Comparison of ENCODE assay signal across 17 cellular contexts in the genomic region with DNA sequence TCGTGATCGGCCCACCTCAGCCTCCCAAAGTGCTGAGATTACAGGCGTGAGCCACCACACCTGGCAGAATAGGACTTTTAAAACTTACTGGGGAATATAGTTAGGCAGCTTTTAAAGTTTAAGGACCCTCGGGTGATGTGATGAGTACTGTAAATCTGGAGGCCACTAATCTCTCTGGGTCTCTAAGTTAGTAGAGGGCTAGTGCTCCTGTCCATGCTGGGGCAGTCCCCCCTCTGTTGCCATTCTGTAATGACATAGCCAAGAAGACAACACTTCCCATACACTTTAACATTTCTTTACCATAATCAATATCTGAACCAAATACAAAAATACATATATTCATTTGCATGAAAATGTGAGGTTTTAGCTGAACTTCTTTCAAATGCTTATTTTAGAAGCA.
DNase-seq lines count a peak whose midpoint lies in the region; ATAC-seq, FAIRE-seq and TF ChIP-seq lines count a peak whose summit lies in the region.
"Had no signal": no experiment of that assay in that cellular context is flagged by ENCODE, and none has a peak within 500 bp of the region (broad histone marks: within the 10 kb centered on the region; RNA-seq: fewer than 3 reads in every experiment).

No MANE protein-coding gene starts in this region.

- no peak overlapping the region for H2BK15ac ChIP-seq in H9 (ENCODE audit: low read depth, low read length)
- no peak overlapping the region for H2BK15ac ChIP-seq in H1 (ENCODE audit: low read length)

- H3K23me2 ChIP-seq in H9 (ENCODE audit: insufficient read length, low read depth, low read length, poor library complexity, severe bottlenecking), result no peaks in the 10 kb centered on the region
- peaks cover 2% of the 10 kb centered on the region; the same call in 1 of the 2 replicates for H3K23me2 ChIP-seq in H1 (ENCODE audit: low read depth, low read length)

- H3K4me1 ChIP-seq in CD8-positive, alpha-beta T cell (ENCODE audit: insufficient read depth, low read length), result no peaks in the 10 kb centered on the region
- H3K4me1 ChIP-seq in H9 (ENCODE audit: insufficient read depth, low read length) (no peaks in the 10 kb centered on the region), H1 (replicated peaks in 1 of 4; ENCODE audit: control insufficient read depth in 3 of 4, insufficient read depth in 4 of 4, low read length in 3 of 4) (no peaks in the 10 kb centered on the region), Karpas-422 (ENCODE audit: low read length) (no peaks in the 10 kb centered on the region)
- H3K4me1 ChIP-seq: BLaER1 had no signal

- no peak overlapping the region for H3K14ac ChIP-seq in H9 (ENCODE audit: insufficient read depth, low read length)
- no peak overlapping the region for H3K14ac ChIP-seq in H1 (ENCODE audit: insufficient read length)

- no peak for TF ChIP-seq POLR2A in H1 (IDR thresholded peaks at IDR 0.05; ENCODE audit: control extremely low read depth in 1 of 2, low read depth in 2 of 2, low read length in 2 of 2)

- no peaks in the 10 kb centered on the region for H3K4me1 Mint-ChIP-seq in CD8-positive, alpha-beta T cell (ENCODE audit: low read depth)
- H3K4me1 Mint-ChIP-seq in H9, result peaks cover 14 to 17% of the 10 kb centered on the region in 2 experiments
- no peaks in the 10 kb centered on the region for H3K4me1 Mint-ChIP-seq in stimulated activated effector memory CD8-positive, alpha-beta T cell treated with anti-CD3 and anti-CD28 coated beads, Interleukin-12 subunit alpha, Interleukin-12 subunit beta, amount 100 ng/mL, for 72 hours

- H4K8ac ChIP-seq in H9 (replicated peaks; ENCODE audit: insufficient read length, low read depth, low read length) (no peak overlapping the region), H1 (ENCODE audit: extremely low read depth, insufficient read depth, low read length) (no peak overlapping the region)

- H2BK120ac ChIP-seq in H9 (ENCODE audit: low read depth, low read length, poor library complexity, severe bottlenecking) (no peak overlapping the region), H1 (replicated peaks; ENCODE audit: low read depth, low read length) (no peak overlapping the region)

- peak overlapping the region; percentile 62 for H3K27ac Mint-ChIP-seq in CD8-positive, alpha-beta T cell
- H3K27ac Mint-ChIP-seq in H9, result peak overlapping the region in 1 of 3 experiments; percentile 57; a peak in 1 of 7 replicates
- peak overlapping the region; percentile 6 for H3K27ac Mint-ChIP-seq in stimulated activated effector memory CD8-positive, alpha-beta T cell treated with anti-CD3 and anti-CD28 coated beads, Interleukin-12 subunit alpha, Interleukin-12 subunit beta, amount 100 ng/mL, for 72 hours

- no peak overlapping the region for H2AFZ ChIP-seq in H9 (ENCODE audit: low read length)
- no peak overlapping the region for H2AFZ ChIP-seq in H1 (ENCODE audit: low read length)
- H2AFZ ChIP-seq in Karpas-422 (ENCODE audit: low read length), result no peak overlapping the region

- DNase-seq in CD8-positive, alpha-beta T cell, result no peak
- no peak for DNase-seq in H9
- no peak for DNase-seq in H1 (ENCODE audit: low read depth in 1 of 2, low spot score in 2 of 2)
- DNase-seq in stimulated activated effector memory CD8-positive, alpha-beta T cell treated with anti-CD3 and anti-CD28 coated beads, Interleukin-12 subunit alpha, Interleukin-12 subunit beta, amount 100 ng/mL, for 72 hours (ENCODE audit: low spot score in 2 of 2), result no peak
- no peak for DNase-seq in brain microvascular endothelial cell
- no peak for DNase-seq in Karpas-422
- DNase-seq: 8988T; Calu3; CD4-positive, alpha-beta memory T cell; DMS79 treated with DMSO at 0.1 percent for 48 hours; GF-D8; HFFc6 had no signal

- in situ Hi-C loops in brain microvascular endothelial cell (cut with HindIII; ENCODE audit: low pct_ligation_motif_present, low sequenced_read_pairs), result no loop called here

- H4K20me1 ChIP-seq in H9 (ENCODE audit: control insufficient read depth, insufficient read depth, insufficient read length) (no peaks in the 10 kb centered on the region), H1 (replicated peaks in 1 of 2; ENCODE audit: control insufficient read depth in 1 of 2, insufficient read depth in 2 of 2, low read length in 2 of 2) (peaks cover 2 to 8% of the 10 kb centered on the region in 2 experiments), Karpas-422 (ENCODE audit: insufficient read depth, low read depth, low read length) (no peaks in the 10 kb centered on the region)
- H4K20me1 ChIP-seq: BLaER1 had no signal

- H3K4me3 ChIP-seq in CD8-positive, alpha-beta T cell (ENCODE audit: low read depth, low read length), result no peak overlapping the region
- no peak overlapping the region for H3K4me3 ChIP-seq in H1 (ENCODE audit: extremely low read depth in 1 of 4, insufficient read depth in 2 of 4, low read depth in 3 of 4, low read length in 4 of 4)
- no peak overlapping the region for H3K4me3 ChIP-seq in brain microvascular endothelial cell (ENCODE audit: low read depth, low read length)
- no peak overlapping the region for H3K4me3 ChIP-seq in Karpas-422 (ENCODE audit: low read length)
- H3K4me3 ChIP-seq: BLaER1 had no signal

- peaks cover 48% of the 10 kb centered on the region for H3K36me3 ChIP-seq in CD8-positive, alpha-beta T cell (ENCODE audit: insufficient read depth, low read length)
- H3K36me3 ChIP-seq in H1 (ENCODE audit: control insufficient read depth in 2 of 4, insufficient read depth in 4 of 4, low read length in 3 of 4) (peaks cover 29 to 93% (median 73%) of the 10 kb centered on the region in 4 experiments), brain microvascular endothelial cell (replicated peaks) (peaks cover 53% of the 10 kb centered on the region), Karpas-422 (ENCODE audit: insufficient read depth, low read length) (peaks cover 66% of the 10 kb centered on the region; the same call in 1 of the 2 replicates)

- H3K9me3 ChIP-seq in CD8-positive, alpha-beta T cell (ENCODE audit: low read length), result no peaks in the 10 kb centered on the region
- H3K9me3 ChIP-seq in H9 (ENCODE audit: control insufficient read depth, low read depth, low read length) (no peaks in the 10 kb centered on the region), H1 (ENCODE audit: insufficient read depth in 2 of 2, low read depth in 1 of 2, low read length in 1 of 2) (no peaks in the 10 kb centered on the region), Karpas-422 (ENCODE audit: low read length) (no peaks in the 10 kb centered on the region)
- H3K9me3 ChIP-seq: BLaER1 had no signal

- H3K36me3 Mint-ChIP-seq in CD8-positive, alpha-beta T cell, result peaks cover 81% of the 10 kb centered on the region
- peaks cover 50 to 87% (median 86%) of the 10 kb centered on the region in 3 experiments; a peak in 6 of 7 replicates for H3K36me3 Mint-ChIP-seq in H9 (ENCODE audit: insufficient read depth in 1 of 3, low read depth in 3 of 3)
- peaks cover 100% of the 10 kb centered on the region for H3K36me3 Mint-ChIP-seq in stimulated activated effector memory CD8-positive, alpha-beta T cell treated with anti-CD3 and anti-CD28 coated beads, Interleukin-12 subunit alpha, Interleukin-12 subunit beta, amount 100 ng/mL, for 72 hours

- no peaks in the 10 kb centered on the region for H3K27me3 Mint-ChIP-seq in CD8-positive, alpha-beta T cell (ENCODE audit: low read depth)
- H3K27me3 Mint-ChIP-seq in H9 (ENCODE audit: low read depth), result no peaks in the 10 kb centered on the region
- H3K27me3 Mint-ChIP-seq: CD4-positive, alpha-beta memory T cell had no signal

- H4K5ac ChIP-seq in H9 (ENCODE audit: insufficient read length, low read depth, low read length) (no peak overlapping the region), H1 (ENCODE audit: insufficient read length, low read depth, low read length) (no peak overlapping the region)

- H3K18ac ChIP-seq in H9 (ENCODE audit: insufficient read length, low read depth, low read length) (no peak overlapping the region), H1 (ENCODE audit: extremely low read depth, low read length) (no peak overlapping the region)

- no peak overlapping the region for H4K91ac ChIP-seq in H9 (ENCODE audit: insufficient read length, low read depth, low read length)
- no peak overlapping the region for H4K91ac ChIP-seq in H1 (replicated peaks; ENCODE audit: insufficient read length, low read length)

- intact Hi-C loops in CD8-positive, alpha-beta T cell (cut with DNase I, micrococcal nuclease), result no loop called here

- H3K4ac ChIP-seq in H9 (ENCODE audit: low read depth, low read length) (no peak overlapping the region), H1 (replicated peaks; ENCODE audit: insufficient read length, low read depth, low read length) (no peak overlapping the region)

- H3K56ac ChIP-seq in H9 (ENCODE audit: insufficient read length, low read depth, low read length) (no peak overlapping the region), H1 (replicated peaks; ENCODE audit: insufficient read length, low read depth, low read length) (no peak overlapping the region)

- H3K9me3 Mint-ChIP-seq in CD8-positive, alpha-beta T cell, result no peaks in the 10 kb centered on the region
- H3K9me3 Mint-ChIP-seq in H9, result no peaks in the 10 kb centered on the region
- no peaks in the 10 kb centered on the region for H3K9me3 Mint-ChIP-seq in stimulated activated effector memory CD8-positive, alpha-beta T cell treated with anti-CD3 and anti-CD28 coated beads, Interleukin-12 subunit alpha, Interleukin-12 subunit beta, amount 100 ng/mL, for 72 hours
- H3K9me3 Mint-ChIP-seq: CD14-positive monocyte; CD4-positive, alpha-beta memory T cell; HFFc6 had no signal

- H3K4me2 ChIP-seq in H9 (ENCODE audit: insufficient read depth, insufficient read length, low read length) (no peak overlapping the region), H1 (ENCODE audit: insufficient read depth in 1 of 2, low read depth in 2 of 2, low read length in 2 of 2) (no peak overlapping the region), Karpas-422 (ENCODE audit: low read depth, low read length, poor library complexity, severe bottlenecking) (no peak overlapping the region)
- H3K4me2 ChIP-seq: BLaER1 had no signal

- H3K27me3 ChIP-seq in CD8-positive, alpha-beta T cell (ENCODE audit: insufficient read depth, low read length), result no peaks in the 10 kb centered on the region
- H3K27me3 ChIP-seq in H9 (ENCODE audit: insufficient read depth, low read length), result no peaks in the 10 kb centered on the region
- H3K27me3 ChIP-seq in H1 (replicated peaks in 1 of 4; ENCODE audit: control insufficient read depth in 3 of 4, extremely low read depth in 1 of 4, insufficient read depth in 3 of 4, low read length in 3 of 4), result no peaks in the 10 kb centered on the region
- H3K27me3 ChIP-seq in brain microvascular endothelial cell (replicated peaks), result no peaks in the 10 kb centered on the region
- H3K27me3 ChIP-seq in Karpas-422 (ENCODE audit: low read length), result no peaks in the 10 kb centered on the region
- H3K27me3 ChIP-seq: BLaER1 had no signal

- no CpG with 5 or more reads among the region's 4 CpGs for WGBS in H9 (ENCODE audit: extremely low coverage, insufficient read length, low lambda C conversion rate)
- 89% methylated on average over 4 of the region's 4 CpGs; no CpG with 5 or more reads in 1 of the 2 experiments for WGBS in H1 (ENCODE audit: extremely low coverage in 1 of 2, insufficient coverage in 1 of 2, insufficient read length in 1 of 2, insufficient replicate concordance in 2 of 2, low coverage in 1 of 2, low lambda C conversion rate in 2 of 2, missing lambda C conversion rate in 1 of 2), 2 experiments

- no peak overlapping the region for H3K23ac ChIP-seq in H9 (ENCODE audit: insufficient read length, low read depth, low read length)
- no peak overlapping the region for H3K23ac ChIP-seq in H1 (ENCODE audit: insufficient read length)

- H3K9ac ChIP-seq in H9 (ENCODE audit: extremely low read depth, insufficient read length, low read length) (no peak overlapping the region), H1 (replicated peaks in 1 of 4; ENCODE audit: extremely low read depth in 1 of 4, low read depth in 3 of 4, low read length in 3 of 4) (no peak overlapping the region), Karpas-422 (ENCODE audit: low read length) (no peak overlapping the region)
- H3K9ac ChIP-seq: BLaER1 had no signal

- no peak overlapping the region for H2BK20ac ChIP-seq in H9 (ENCODE audit: low read depth, low read length, poor library complexity, severe bottlenecking)
- no peak overlapping the region for H2BK20ac ChIP-seq in H1 (ENCODE audit: low read length)

- FAIRE-seq in H1 (lab: Jason Lieb, UNC), result no peak
- FAIRE-seq: HepG2 had no signal

- no peaks in the 10 kb centered on the region for H3K9me2 ChIP-seq in Karpas-422 (replicated peaks; ENCODE audit: insufficient read depth, low read length)

- POLR2A ChIA-PET in CD8-positive, alpha-beta T cell (lab: Charles Lee), result no interaction called here
- POLR2A ChIA-PET in H1 (lab: Charles Lee; ENCODE audit: partially characterized antibody), result interaction anchor here (2.5 kb wide), 1 partner anchor 22 kb away, joined by 6 read pairs; no protein-coding TSS in a partner anchor

- no peak for TF ChIP-seq RAD21 in H1 (IDR thresholded peaks at IDR 0.05 in 1 of 2, conservative IDR thresholded peaks at IDR 0.05 in 1 of 2; ENCODE audit: low read depth in 2 of 2, low read length in 2 of 2)

- no peak for TF ChIP-seq EP300 in H1 (IDR thresholded peaks at IDR 0.05; ENCODE audit: borderline replicate concordance in 1 of 2, low read depth in 2 of 2, low read length in 2 of 2)

- no peak for ATAC-seq in CD8-positive, alpha-beta T cell
- ATAC-seq in stimulated activated effector memory CD8-positive, alpha-beta T cell treated with anti-CD3 and anti-CD28 coated beads, Interleukin-12 subunit alpha, Interleukin-12 subunit beta, amount 100 ng/mL, for 72 hours, result no peak
- no peak for ATAC-seq in GM21529 (IDR thresholded peaks at IDR 0.05; ENCODE audit: unreplicated experiment)
- ATAC-seq: HCT116, HepG2 had no signal

- no peak for TF ChIP-seq CTCF in CD8-positive, alpha-beta T cell (IDR thresholded peaks at IDR 0.05)
- TF ChIP-seq CTCF in H9 (conservative IDR thresholded peaks at IDR 0.05) (0 out of 3 replicates have a peak, but pooled peaks have one; percentile 18), H1 (IDR thresholded peaks at IDR 0.05; ENCODE audit: control extremely low read depth in 1 of 3, insufficient read depth in 1 of 3, low read depth in 1 of 3, low read length in 3 of 3) (no peak), brain microvascular endothelial cell (IDR thresholded peaks at IDR 0.05; ENCODE audit: low read depth, low read length, missing control alignments) (no peak)

- H2BK5ac ChIP-seq in H9 (ENCODE audit: insufficient read length, low read length) (no peak overlapping the region), H1 (ENCODE audit: low read depth, low read length) (no peak overlapping the region)

- CTCF ChIA-PET in CD8-positive, alpha-beta T cell (lab: Charles Lee), result no interaction called here
- CTCF ChIA-PET in H1 (lab: Charles Lee; ENCODE audit: partially characterized antibody), result no interaction called here

- H3K79me2 ChIP-seq in H9 (ENCODE audit: insufficient read depth, low read length) (no peaks in the 10 kb centered on the region), H1 (ENCODE audit: control insufficient read depth in 1 of 2, insufficient read depth in 2 of 2, low read length in 2 of 2) (no peaks in the 10 kb centered on the region), Karpas-422 (ENCODE audit: low read length) (no peaks in the 10 kb centered on the region)

- H3K79me1 ChIP-seq in H9 (ENCODE audit: insufficient read depth, low read depth, low read length, poor library complexity, severe bottlenecking), result no peaks in the 10 kb centered on the region
- no peaks in the 10 kb centered on the region for H3K79me1 ChIP-seq in H1 (ENCODE audit: low read depth, low read length)

- H3T11ph ChIP-seq in H9 (ENCODE audit: low read length), result no peak overlapping the region

- H3K27ac ChIP-seq in CD8-positive, alpha-beta T cell (ENCODE audit: low read depth, low read length), result no peak overlapping the region
- no peak overlapping the region for H3K27ac ChIP-seq in H9 (ENCODE audit: insufficient read length, low read depth, low read length)
- no peak overlapping the region for H3K27ac ChIP-seq in H1 (ENCODE audit: low read depth, low read length)
- no peak overlapping the region for H3K27ac ChIP-seq in brain microvascular endothelial cell
- no peak overlapping the region for H3K27ac ChIP-seq in Karpas-422 (ENCODE audit: low read length)
- H3K27ac ChIP-seq: BLaER1 had no signal

- H2BK12ac ChIP-seq in H9 (ENCODE audit: insufficient read length, low read depth, low read length) (no peak overlapping the region), H1 (ENCODE audit: low read depth, low read length) (no peak overlapping the region)

- H3K4me3 Mint-ChIP-seq in CD8-positive, alpha-beta T cell, result no peak overlapping the region
- H3K4me3 Mint-ChIP-seq in H9, result no peak overlapping the region
- no peak overlapping the region for H3K4me3 Mint-ChIP-seq in stimulated activated effector memory CD8-positive, alpha-beta T cell treated with anti-CD3 and anti-CD28 coated beads, Interleukin-12 subunit alpha, Interleukin-12 subunit beta, amount 100 ng/mL, for 72 hours
- H3K4me3 Mint-ChIP-seq: CD14-positive monocyte; CD4-positive, alpha-beta memory T cell; HFFc6 had no signal

- no peak overlapping the region for H2AK5ac ChIP-seq in H9 (ENCODE audit: insufficient read length, low read length)
- no peak overlapping the region for H2AK5ac ChIP-seq in H1 (ENCODE audit: low read depth, low read length)
